Comparison of ENCODE assay signal across 8 cellular contexts in genomic region chr19:12946092-12946845, GRCh38. TPM values are rescaled to one million over a fixed set of nuclear protein-coding genes. Genes with fewer than 3 reads are reported as not detected.
DNase-seq lines count a peak whose midpoint lies in the region; ATAC-seq, FAIRE-seq and TF ChIP-seq lines count a peak whose summit lies in the region.

No MANE protein-coding gene starts in this region.

- intact Hi-C loops in K562 (cut with micrococcal nuclease), result no loop called here

- peak overlapping the region; percentile 88 to 93 (median 90) for H3K4me3 Mint-ChIP-seq in IgD-negative memory B cell
- peak overlapping the region; percentile 84 for H3K4me3 Mint-ChIP-seq in T-helper 1 cell treated with Interleukin-12 subunit alpha and Interleukin-12 subunit beta and Interleukin-4 antibody, amounts not matched to agents 30 μg/mL and 1 μg/mL, for 36 hours

- no peaks in the 10 kb centered on the region for H3K9me3 Mint-ChIP-seq in IgD-negative memory B cell
- no peaks in the 10 kb centered on the region for H3K9me3 Mint-ChIP-seq in T-helper 1 cell treated with Interleukin-12 subunit alpha and Interleukin-12 subunit beta and Interleukin-4 antibody, amounts not matched to agents 30 μg/mL and 1 μg/mL, for 36 hours

- no peaks in the 10 kb centered on the region for H3K9me2 ChIP-seq in DOHH2 (replicated peaks; ENCODE audit: control insufficient read depth, low read length)

- H4K20me1 ChIP-seq in DOHH2 (ENCODE audit: control insufficient read depth, insufficient read depth, low read depth, low read length) (no peaks in the 10 kb centered on the region), K562 (replicated peaks; ENCODE audit: control insufficient read depth, insufficient read depth, low read length) (peaks cover 7% of the 10 kb centered on the region)

- no peaks in the 10 kb centered on the region for H3K9me3 ChIP-seq in DOHH2 (ENCODE audit: control insufficient read depth, insufficient read depth, low read length)
- H3K9me3 ChIP-seq in K562 (replicated peaks; ENCODE audit: control insufficient read depth, insufficient read depth, low read depth, low read length), result no peaks in the 10 kb centered on the region
- no peaks in the 10 kb centered on the region for H3K9me3 ChIP-seq in iPS-20b (ENCODE audit: insufficient read depth, low read depth, low read length)
- no peaks in the 10 kb centered on the region for H3K9me3 ChIP-seq in skeletal muscle tissue (ENCODE audit: control insufficient read depth in 3 of 3, low read length in 3 of 3)

- TSS peak; percentile 50 for BruUV-seq in K562 (replicated peaks; lab: Mats Ljungman, UMichigan)

- H3K4me1 ChIP-seq in DOHH2 (ENCODE audit: control insufficient read depth, low read length) (peaks cover 46% of the 10 kb centered on the region), K562 (replicated peaks in 1 of 2; ENCODE audit: control insufficient read depth in 2 of 2, insufficient read depth in 2 of 2, low read length in 2 of 2) (peaks cover 11 to 30% of the 10 kb centered on the region in 2 experiments; a peak in 4 of 5 replicates), iPS-20b (ENCODE audit: insufficient read depth, low read length) (no peaks in the 10 kb centered on the region; the same call in 1 of the 2 replicates), skeletal muscle tissue (ENCODE audit: control insufficient read depth in 3 of 3, insufficient read depth in 3 of 3, low read length in 3 of 3) (peaks cover 39 to 50% (median 40%) of the 10 kb centered on the region in 3 donors)

- POLR2A ChIA-PET in K562 (lab: Yijun Ruan, JAX), result interaction anchor here (0.6 to 2.3 kb wide), 15 partner anchors 8 to 424 kb away, joined by 3 to 14 read pairs (median 4); partner anchors contain the start of genes CALR, FARSA, GADD45GIP1 and KLF1

- H3K4me3 ChIP-seq in DOHH2 (ENCODE audit: low read length), result peak overlapping the region; percentile 86
- peak overlapping the region; percentile 66 for H3K4me3 ChIP-seq in K562
- peak overlapping the region; percentile 92 for H3K4me3 ChIP-seq in iPS-20b (ENCODE audit: low read length)
- H3K4me3 ChIP-seq in skeletal muscle tissue (ENCODE audit: low read length in 3 of 3), result peak overlapping the region; percentile 70 to 79 (median 78)

- H3K9ac ChIP-seq in K562 (ENCODE audit: insufficient read depth in 1 of 2, low read depth in 2 of 2, low read length in 2 of 2) (peak overlapping the region; percentile 91 to 96), iPS-20b (ENCODE audit: low read depth, low read length) (peak overlapping the region; percentile 93), skeletal muscle tissue (ENCODE audit: low read depth in 1 of 3, low read length in 3 of 3) (peak overlapping the region; percentile 69 to 86 (median 85))

- H3K27me3 ChIP-seq in DOHH2 (ENCODE audit: control insufficient read depth, low read length) (no peaks in the 10 kb centered on the region), K562 (ENCODE audit: control insufficient read depth in 2 of 2, insufficient read depth in 2 of 2, low read length in 2 of 2) (no peaks in the 10 kb centered on the region), iPS-20b (ENCODE audit: insufficient read depth, low read length) (no peaks in the 10 kb centered on the region), skeletal muscle tissue (ENCODE audit: control insufficient read depth in 3 of 3, insufficient read depth in 3 of 3, low read length in 3 of 3) (no peaks in the 10 kb centered on the region)

- FAIRE-seq in K562 (lab: Jason Lieb, UNC), result peak; percentile 90

- peak overlapping the region; percentile 76 for H3K27ac ChIP-seq in DOHH2 (ENCODE audit: low read depth, low read length)
- peak overlapping the region; percentile 88 for H3K27ac ChIP-seq in K562 (ENCODE audit: extremely low read depth, low read depth, low read length)
- H3K27ac ChIP-seq in iPS-20b (ENCODE audit: low read length), result peak overlapping the region; percentile 26
- peak overlapping the region; percentile 91 for H3K27ac ChIP-seq in skeletal muscle tissue (ENCODE audit: low read depth, low read length)

- DNase-seq in K562 (ENCODE audit: extremely low read depth in 1 of 4, low spot score in 3 of 4) (peak; percentile 78 to 91 (median 86)), 8988T (no peak)

- peaks cover 92% of the 10 kb centered on the region for H3K36me3 ChIP-seq in DOHH2 (ENCODE audit: control insufficient read depth, low read length)
- H3K36me3 ChIP-seq in K562 (ENCODE audit: control insufficient read depth, insufficient read depth, low read length), result peaks cover 78% of the 10 kb centered on the region
- peaks cover 80% of the 10 kb centered on the region for H3K36me3 ChIP-seq in iPS-20b (ENCODE audit: insufficient read depth, low read depth, low read length)
- H3K36me3 ChIP-seq in skeletal muscle tissue (ENCODE audit: control insufficient read depth in 3 of 3, insufficient read depth in 3 of 3, low read length in 3 of 3), result peaks cover 52 to 57% (median 55%) of the 10 kb centered on the region in 3 donors

- peaks cover 40% of the 10 kb centered on the region for H3F3A ChIP-seq in DOHH2 (ENCODE audit: control insufficient read depth, insufficient read depth)

- H3K4me1 Mint-ChIP-seq in IgD-negative memory B cell, result peaks cover 16 to 30% (median 23%) of the 10 kb centered on the region in 3 donors
- peaks cover 33% of the 10 kb centered on the region for H3K4me1 Mint-ChIP-seq in T-helper 1 cell treated with Interleukin-12 subunit alpha and Interleukin-12 subunit beta and Interleukin-4 antibody, amounts not matched to agents 30 μg/mL and 1 μg/mL, for 36 hours (ENCODE audit: low read depth)

- H2AFZ ChIP-seq in K562 (ENCODE audit: low read depth, low read length), result no peak overlapping the region

- WGBS in K562 (ENCODE audit: insufficient coverage, low coverage, missing lambda C conversion rate), result 0% methylated on average over 33 of the region's 41 CpGs

- CTCF ChIA-PET in K562 (lab: Yijun Ruan, JAX; ENCODE audit: low intra/inter-chr PET ratio), result no interaction called here

- H3K27me3 Mint-ChIP-seq in IgD-negative memory B cell, result no peaks in the 10 kb centered on the region
- no peaks in the 10 kb centered on the region for H3K27me3 Mint-ChIP-seq in T-helper 1 cell treated with Interleukin-12 subunit alpha and Interleukin-12 subunit beta and Interleukin-4 antibody, amounts not matched to agents 30 μg/mL and 1 μg/mL, for 36 hours (ENCODE audit: low read depth)

- ATAC-seq in GM21529 (IDR thresholded peaks at IDR 0.05; ENCODE audit: unreplicated experiment) (peak; percentile 37), K562 (peak; percentile 89)

- in situ Hi-C loops in K562 (cut with MboI), result no loop called here

- no peak for TF ChIP-seq CTCF in DOHH2 (IDR thresholded peaks at IDR 0.05; ENCODE audit: low read depth, low read length, poor library complexity, severe bottlenecking)
- no peak for TF ChIP-seq CTCF in K562 (IDR thresholded peaks at IDR 0.05 in 2 of 3, conservative IDR thresholded peaks at IDR 0.05 in 1 of 3; ENCODE audit: insufficient read depth in 2 of 3, low read depth in 1 of 3, low read length in 3 of 3)

- H3K27ac Mint-ChIP-seq in IgD-negative memory B cell, result peak overlapping the region; percentile 93 to 99 (median 97)
- H3K27ac Mint-ChIP-seq in T-helper 1 cell treated with Interleukin-12 subunit alpha and Interleukin-12 subunit beta and Interleukin-4 antibody, amounts not matched to agents 30 μg/mL and 1 μg/mL, for 36 hours, result peak overlapping the region; percentile 75

- H3K36me3 Mint-ChIP-seq in IgD-negative memory B cell, result peaks cover 9% of the 10 kb centered on the region
- H3K36me3 Mint-ChIP-seq in T-helper 1 cell treated with Interleukin-12 subunit alpha and Interleukin-12 subunit beta and Interleukin-4 antibody, amounts not matched to agents 30 μg/mL and 1 μg/mL, for 36 hours (ENCODE audit: low read depth), result peaks cover 67% of the 10 kb centered on the region

- TF ChIP-seq EP300 in K562 (IDR thresholded peaks at IDR 0.05; ENCODE audit: low read length), result no peak; the same call in 1 of the 2 replicates

- H3K79me2 ChIP-seq in DOHH2 (ENCODE audit: control insufficient read depth, low read length) (peaks cover 48% of the 10 kb centered on the region), K562 (ENCODE audit: control insufficient read depth, insufficient read depth, low read length) (peaks cover 53% of the 10 kb centered on the region)

- no peak for TF ChIP-seq RAD21 in K562 (CRISPR knock-in tag; conservative IDR thresholded peaks at IDR 0.05 in 1 of 2, IDR thresholded peaks at IDR 0.05 in 1 of 2)

- peak; percentile 63; the same call in 1 of the 2 replicates for TF ChIP-seq POLR2A in K562 (conservative IDR thresholded peaks at IDR 0.05)

- H3K4me2 ChIP-seq in DOHH2 (ENCODE audit: low read length) (peak overlapping the region; percentile 86), K562 (ENCODE audit: insufficient read depth, low read length) (peak overlapping the region; percentile 95)

- H3K9me1 ChIP-seq in K562 (ENCODE audit: control insufficient read depth, insufficient read depth, low read length), result peaks cover 10% of the 10 kb centered on the region

RNA-seq across cellular contexts. Expression of gene RAD23A, which starts 0.6 kb away (rescaled TPM):
- polyA plus RNA-seq in IgD-negative memory B cell, result 132 TPM
- total RNA-seq in K562 (2011; cell fraction: chromatin; rRNA removed; ENCODE audit: low replicate concordance), result 62.5 and 156 TPM in 2 replicates
- 117 and 120 TPM in 2 replicates for total RNA-seq in K562 (2011; cell fraction: nucleolus; rRNA removed)
- total RNA-seq in K562 (2011; cell fraction: nucleoplasm; rRNA removed), result 89.2 and 96.1 TPM in 2 replicates
- total RNA-seq in K562 (2014; rRNA removed), result 181 and 279 TPM in 2 replicates
- 47.8 and 56.5 TPM in 2 replicates for total RNA-seq in K562 (2014; rRNA removed; fragmentation: Illumina TruSeq; extraction: Trizol)
- total RNA-seq in K562 (2015; rRNA removed; fragmentation: Illumina TruSeq; extraction: Trizol), result 102 and 103 TPM in 2 replicates
- 143 and 155 TPM in 2 replicates for total RNA-seq in K562 (2021)
- polyA plus RNA-seq in K562 (2011; rRNA removed), result 44.1 and 61.2 TPM in 2 replicates
- polyA plus RNA-seq in K562 (2011; cell fraction: cytosol; rRNA removed), result 93.6 and 155 TPM in 2 replicates
- 108 and 152 TPM in 2 replicates for polyA plus RNA-seq in K562 (2011; cell fraction: nucleus; rRNA removed)
- polyA plus RNA-seq in K562 (2012), result 184 and 224 TPM in 2 replicates
- polyA plus RNA-seq in K562 (2014; fragmentation: Illumina TruSeq; extraction: Trizol), result 179 and 212 TPM in 2 replicates
- 10 to 100 TPM in 1 of 2 experiments, 1 to 10 TPM in 1; 9.5 to 40.4 TPM for polyA plus RNA-seq in K562 (2014; fragmentation: Nextera tagmentation; extraction: Ambion mirVana)
- polyA plus RNA-seq in K562 (2014; rRNA removed), result 101 and 127 TPM in 2 replicates
- polyA minus RNA-seq in K562 (2011; rRNA and poly(A)+ RNA removed), result 33.9 and 34.4 TPM in 2 replicates
- 98.0 and 181 TPM in 2 replicates for polyA minus RNA-seq in K562 (2011; cell fraction: cytosol; rRNA and poly(A)+ RNA removed)
- 31.2 and 37.4 TPM in 2 replicates for polyA minus RNA-seq in K562 (2011; cell fraction: nucleus; rRNA and poly(A)+ RNA removed)
- 57.9 TPM for total RNA-seq in skeletal muscle tissue

RNA-seq across cellular contexts. Expression of gene CALR, which starts 7.9 kb away (rescaled TPM):
- polyA plus RNA-seq in IgD-negative memory B cell, result 158 TPM
- total RNA-seq in K562 (2011; cell fraction: chromatin; rRNA removed; ENCODE audit: low replicate concordance), result 1,154 and 1,519 TPM in 2 replicates
- 2,017 and 2,086 TPM in 2 replicates for total RNA-seq in K562 (2011; cell fraction: nucleolus; rRNA removed)
- 1,334 and 1,801 TPM in 2 replicates for total RNA-seq in K562 (2011; cell fraction: nucleoplasm; rRNA removed)
- 673 and 912 TPM in 2 replicates for total RNA-seq in K562 (2014; rRNA removed)
- 473 and 509 TPM in 2 replicates for total RNA-seq in K562 (2014; rRNA removed; fragmentation: Illumina TruSeq; extraction: Trizol)
- total RNA-seq in K562 (2015; rRNA removed; fragmentation: Illumina TruSeq; extraction: Trizol), result 794 and 811 TPM in 2 replicates
- total RNA-seq in K562 (2021), result 730 and 790 TPM in 2 replicates
- 628 and 644 TPM in 2 replicates for polyA plus RNA-seq in K562 (2011; rRNA removed)
- 488 and 529 TPM in 2 replicates for polyA plus RNA-seq in K562 (2011; cell fraction: cytosol; rRNA removed)
- polyA plus RNA-seq in K562 (2011; cell fraction: nucleus; rRNA removed), result 369 and 585 TPM in 2 replicates
- 684 and 846 TPM in 2 replicates for polyA plus RNA-seq in K562 (2012)
- 643 and 731 TPM in 2 replicates for polyA plus RNA-seq in K562 (2014; fragmentation: Illumina TruSeq; extraction: Trizol)
- polyA plus RNA-seq in K562 (2014; fragmentation: Nextera tagmentation; extraction: Ambion mirVana), result 100 to 1,000 TPM; 126 to 147 TPM
- 642 and 658 TPM in 2 replicates for polyA plus RNA-seq in K562 (2014; rRNA removed)
- polyA minus RNA-seq in K562 (2011; rRNA and poly(A)+ RNA removed), result 673 and 889 TPM in 2 replicates
- polyA minus RNA-seq in K562 (2011; cell fraction: cytosol; rRNA and poly(A)+ RNA removed), result 377 and 404 TPM in 2 replicates
- polyA minus RNA-seq in K562 (2011; cell fraction: nucleus; rRNA and poly(A)+ RNA removed), result 138 and 244 TPM in 2 replicates
- 382 TPM for total RNA-seq in skeletal muscle tissue

RNA-seq across cellular contexts. Expression of gene GADD45GIP1, which starts 10.8 kb away (rescaled TPM):
- 84.1 TPM for polyA plus RNA-seq in IgD-negative memory B cell
- 2.1 and 5.5 TPM in 2 replicates for total RNA-seq in K562 (2011; cell fraction: chromatin; rRNA removed; ENCODE audit: low replicate concordance)
- total RNA-seq in K562 (2011; cell fraction: nucleolus; rRNA removed), result 10.1 and 11.0 TPM in 2 replicates
- total RNA-seq in K562 (2011; cell fraction: nucleoplasm; rRNA removed), result 7.2 TPM in 2 replicates
- 143 and 161 TPM in 2 replicates for total RNA-seq in K562 (2014; rRNA removed)
- 9.1 and 12.9 TPM in 2 replicates for total RNA-seq in K562 (2014; rRNA removed; fragmentation: Illumina TruSeq; extraction: Trizol)
- total RNA-seq in K562 (2015; rRNA removed; fragmentation: Illumina TruSeq; extraction: Trizol), result 39.5 and 40.1 TPM in 2 replicates
- 47.3 and 48.8 TPM in 2 replicates for total RNA-seq in K562 (2021)
- 29.2 and 30.4 TPM in 2 replicates for polyA plus RNA-seq in K562 (2011; rRNA removed)
- polyA plus RNA-seq in K562 (2011; cell fraction: cytosol; rRNA removed), result 29.3 and 72.0 TPM in 2 replicates
- 15.3 and 17.2 TPM in 2 replicates for polyA plus RNA-seq in K562 (2011; cell fraction: nucleus; rRNA removed)
- 35.2 and 43.7 TPM in 2 replicates for polyA plus RNA-seq in K562 (2012)
- 11.5 and 20.3 TPM in 2 replicates for polyA plus RNA-seq in K562 (2014; fragmentation: Illumina TruSeq; extraction: Trizol)
- 1 to 10 TPM; 5.1 to 6.8 TPM for polyA plus RNA-seq in K562 (2014; fragmentation: Nextera tagmentation; extraction: Ambion mirVana)
- 114 and 122 TPM in 2 replicates for polyA plus RNA-seq in K562 (2014; rRNA removed)
- polyA minus RNA-seq in K562 (2011; rRNA and poly(A)+ RNA removed), result 4.2 and 6.1 TPM in 2 replicates
- 9.9 and 13.6 TPM in 2 replicates for polyA minus RNA-seq in K562 (2011; cell fraction: cytosol; rRNA and poly(A)+ RNA removed)
- polyA minus RNA-seq in K562 (2011; cell fraction: nucleus; rRNA and poly(A)+ RNA removed), result 4.6 and 5.3 TPM in 2 replicates
- 21.4 TPM for total RNA-seq in skeletal muscle tissue

RNA-seq across cellular contexts. Expression of gene FARSA, which starts 12.8 kb away (rescaled TPM):
- polyA plus RNA-seq in IgD-negative memory B cell (56.8 TPM), K562 (2011; rRNA removed) (25.2 and 39.6 TPM in 2 replicates), K562 (2014; fragmentation: Illumina TruSeq; extraction: Trizol) (173 and 186 TPM in 2 replicates), K562 (2014; fragmentation: Nextera tagmentation; extraction: Ambion mirVana) (10 to 100 TPM; 32.6 to 40.0 TPM), K562 (2014; rRNA removed) (117 and 142 TPM in 2 replicates)
- total RNA-seq in K562 (2011; cell fraction: chromatin; rRNA removed; ENCODE audit: low replicate concordance), result 40.0 and 119 TPM in 2 replicates
- 123 and 134 TPM in 2 replicates for total RNA-seq in K562 (2011; cell fraction: nucleolus; rRNA removed)
- total RNA-seq in K562 (2011; cell fraction: nucleoplasm; rRNA removed), result 41.9 and 67.4 TPM in 2 replicates
- total RNA-seq in K562 (2014; rRNA removed) (186 and 188 TPM in 2 replicates), K562 (2014; rRNA removed; fragmentation: Illumina TruSeq; extraction: Trizol) (23.7 and 36.8 TPM in 2 replicates), K562 (2015; rRNA removed; fragmentation: Illumina TruSeq; extraction: Trizol) (89.6 and 102 TPM in 2 replicates), K562 (2021) (237 TPM in 2 replicates), skeletal muscle tissue (49.1 TPM)
- polyA plus RNA-seq in K562 (2011; cell fraction: cytosol; rRNA removed), result 37.9 and 94.3 TPM in 2 replicates
- 112 and 187 TPM in 2 replicates for polyA plus RNA-seq in K562 (2011; cell fraction: nucleus; rRNA removed)
- polyA plus RNA-seq in K562 (2012), result 137 and 208 TPM in 2 replicates
- polyA minus RNA-seq in K562 (2011; rRNA and poly(A)+ RNA removed), result 10.9 and 13.1 TPM in 2 replicates
- polyA minus RNA-seq in K562 (2011; cell fraction: cytosol; rRNA and poly(A)+ RNA removed), result 49.3 and 54.1 TPM in 2 replicates
- 39.9 and 40.1 TPM in 2 replicates for polyA minus RNA-seq in K562 (2011; cell fraction: nucleus; rRNA and poly(A)+ RNA removed)

RNA-seq across cellular contexts. Expression of gene DAND5, which starts 23.1 kb away (rescaled TPM):
- polyA plus RNA-seq in IgD-negative memory B cell (not detected), K562 (2011; rRNA removed) (0.60 and 0.89 TPM in 2 replicates), K562 (2014; fragmentation: Illumina TruSeq; extraction: Trizol) (0.71 and 0.83 TPM in 2 replicates), K562 (2014; fragmentation: Nextera tagmentation; extraction: Ambion mirVana) (under 1 TPM; 0.42 to 0.63 TPM), K562 (2014; rRNA removed) (0.50 and 0.66 TPM in 2 replicates)
- 2.2 and 4.9 TPM in 2 replicates for total RNA-seq in K562 (2011; cell fraction: chromatin; rRNA removed; ENCODE audit: low replicate concordance)
- total RNA-seq in K562 (2011; cell fraction: nucleolus; rRNA removed), result 2.3 and 2.4 TPM in 2 replicates
- total RNA-seq in K562 (2011; cell fraction: nucleoplasm; rRNA removed), result 2.3 and 3.3 TPM in 2 replicates
- total RNA-seq in K562 (2014; rRNA removed) (0.27 and 0.82 TPM in 2 replicates), K562 (2014; rRNA removed; fragmentation: Illumina TruSeq; extraction: Trizol) (0.38 and 0.40 TPM in 2 replicates), K562 (2015; rRNA removed; fragmentation: Illumina TruSeq; extraction: Trizol) (0.22 and 0.23 TPM in 2 replicates), K562 (2021) (0.74 and 0.78 TPM in 2 replicates), skeletal muscle tissue (not detected)
- 0.71 and 0.72 TPM in 2 replicates for polyA plus RNA-seq in K562 (2011; cell fraction: cytosol; rRNA removed)
- 1.9 and 3.0 TPM in 2 replicates for polyA plus RNA-seq in K562 (2011; cell fraction: nucleus; rRNA removed)
- polyA plus RNA-seq in K562 (2012), result 0.43 and 0.97 TPM in 2 replicates
- polyA minus RNA-seq in K562 (2011; rRNA and poly(A)+ RNA removed), result 0.18 and 0.28 TPM in 2 replicates
- 0.48 TPM in 1 of 2 replicates, not detected in the other for polyA minus RNA-seq in K562 (2011; cell fraction: cytosol; rRNA and poly(A)+ RNA removed)
- polyA minus RNA-seq in K562 (2011; cell fraction: nucleus; rRNA and poly(A)+ RNA removed), result 0.33 TPM in 1 of 2 replicates, not detected in the other

Comparison
In these comparisons a context has a peak if more than half of its experiments do, and no peak if none do; other contexts are left out.
1. H3K27ac ChIP-seq: peak in every context shown above with its lines; median percentile 91 in skeletal muscle tissue; 88 in K562; 76 in DOHH2; 26 in iPS-20b.